ENCODE assay signal across 16 cellular contexts in genomic region chr15:90053685-90054466, GRCh38. TPM values are rescaled to one million over a fixed set of nuclear protein-coding genes. Genes with fewer than 3 reads are reported as not detected.
DNase-seq lines count a peak whose midpoint lies in the region; ATAC-seq and TF ChIP-seq lines count a peak whose summit lies in the region.
"Had no signal": no experiment of that assay in that cellular context is flagged by ENCODE, and none has a peak within 500 bp of the region (broad histone marks: within the 10 kb centered on the region; RNA-seq: fewer than 3 reads in every experiment).

No MANE protein-coding gene starts in this region.

- WGBS in H9 (ENCODE audit: extremely low coverage, insufficient read length, low lambda C conversion rate), result no CpG with 5 or more reads among the region's 14 CpGs
- WGBS in right lobe of liver (ENCODE audit: insufficient coverage, low coverage, low lambda C conversion rate, missing lambda C conversion rate), result 75% methylated on average over 10 of the region's 14 CpGs

- no peak overlapping the region for H3K27ac ChIP-seq in H9 (ENCODE audit: insufficient read length, low read depth, low read length)
- H3K27ac ChIP-seq in VCaP, result peak overlapping the region; percentile 66
- peak overlapping the region in 2 of 3 donors; percentile 29 to 43 for H3K27ac ChIP-seq in right lobe of liver
- H3K27ac ChIP-seq: vagina had no signal

- no peak overlapping the region for H3K18ac ChIP-seq in H9 (ENCODE audit: insufficient read length, low read depth, low read length)

- H3K4me3 Mint-ChIP-seq in H9, result no peak overlapping the region
- no peak overlapping the region for H3K4me3 Mint-ChIP-seq in stimulated activated effector memory CD8-positive, alpha-beta T cell treated with anti-CD3 and anti-CD28 coated beads, Interleukin-12 subunit alpha, Interleukin-12 subunit beta, amount 100 ng/mL, for 72 hours

- H2AK5ac ChIP-seq in H9 (ENCODE audit: insufficient read length, low read length), result no peak overlapping the region

- no peak overlapping the region for H4K8ac ChIP-seq in H9 (replicated peaks; ENCODE audit: insufficient read length, low read depth, low read length)

- H3K4me3 ChIP-seq in right lobe of liver, result no peak overlapping the region
- H3K4me3 ChIP-seq: mucosa of descending colon, Peyer's patch, vagina had no signal

- H3K9ac ChIP-seq in H9 (ENCODE audit: extremely low read depth, insufficient read length, low read length), result no peak overlapping the region

- no peak overlapping the region for H4K91ac ChIP-seq in H9 (ENCODE audit: insufficient read length, low read depth, low read length)

- H3K4me2 ChIP-seq in H9 (ENCODE audit: insufficient read depth, insufficient read length, low read length), result no peak overlapping the region

- intact Hi-C loops in right lobe of liver (cut with DNase I), result no loop called here

- no peak overlapping the region for H2BK5ac ChIP-seq in H9 (ENCODE audit: insufficient read length, low read length)

- H3K27me3 Mint-ChIP-seq in H9 (ENCODE audit: low read depth), result no peaks in the 10 kb centered on the region

- H3K36me3 Mint-ChIP-seq in H9 (ENCODE audit: insufficient read depth in 1 of 3, low read depth in 3 of 3), result peaks cover 0 to 4% (median 0%) of the 10 kb centered on the region in 3 experiments; a peak in 1 of 7 replicates
- H3K36me3 Mint-ChIP-seq in stimulated activated effector memory CD8-positive, alpha-beta T cell treated with anti-CD3 and anti-CD28 coated beads, Interleukin-12 subunit alpha, Interleukin-12 subunit beta, amount 100 ng/mL, for 72 hours, result peaks cover 2% of the 10 kb centered on the region

- TF ChIP-seq CTCF in H9 (conservative IDR thresholded peaks at IDR 0.05) (no peak), VCaP (conservative IDR thresholded peaks at IDR 0.05) (no peak), right lobe of liver (IDR thresholded peaks at IDR 0.05) (no peak)

- H2AFZ ChIP-seq in H9 (ENCODE audit: low read length), result no peak overlapping the region

- peaks cover under 1% of the 10 kb centered on the region for H4K20me1 ChIP-seq in H9 (ENCODE audit: control insufficient read depth, insufficient read depth, insufficient read length)

- H3K36me3 ChIP-seq in right lobe of liver, result no peaks in the 10 kb centered on the region
- H3K36me3 ChIP-seq: Peyer's patch, vagina had no signal

- H3K79me2 ChIP-seq in H9 (ENCODE audit: insufficient read depth, low read length), result no peaks in the 10 kb centered on the region; the same call in 1 of the 2 replicates

- H3K79me1 ChIP-seq in H9 (ENCODE audit: insufficient read depth, low read depth, low read length, poor library complexity, severe bottlenecking), result no peaks in the 10 kb centered on the region

- ATAC-seq in right lobe of liver (no peak), GM21390 (IDR thresholded peaks at IDR 0.05; ENCODE audit: unreplicated experiment) (no peak)
- ATAC-seq in stimulated activated effector memory CD8-positive, alpha-beta T cell treated with anti-CD3 and anti-CD28 coated beads, Interleukin-12 subunit alpha, Interleukin-12 subunit beta, amount 100 ng/mL, for 72 hours, result no peak
- ATAC-seq: mucosa of descending colon, SK-N-SH treated with all-trans-retinoic acid at 6 μM for 48 hours had no signal

- H2BK15ac ChIP-seq in H9 (ENCODE audit: low read depth, low read length), result no peak overlapping the region

- H3K4ac ChIP-seq in H9 (ENCODE audit: low read depth, low read length), result no peak overlapping the region

- no peak overlapping the region for H2BK12ac ChIP-seq in H9 (ENCODE audit: insufficient read length, low read depth, low read length)

- no peak overlapping the region for H2BK20ac ChIP-seq in H9 (ENCODE audit: low read depth, low read length, poor library complexity, severe bottlenecking)

- H3K23me2 ChIP-seq in H9 (ENCODE audit: insufficient read length, low read depth, low read length, poor library complexity, severe bottlenecking), result no peaks in the 10 kb centered on the region

- H3K14ac ChIP-seq in H9 (ENCODE audit: insufficient read depth, low read length), result no peak overlapping the region

- peak overlapping the region in 2 of 3 experiments; percentile 15 to 20; a peak in 1 of 7 replicates for H3K27ac Mint-ChIP-seq in H9
- H3K27ac Mint-ChIP-seq in stimulated activated effector memory CD8-positive, alpha-beta T cell treated with anti-CD3 and anti-CD28 coated beads, Interleukin-12 subunit alpha, Interleukin-12 subunit beta, amount 100 ng/mL, for 72 hours, result peak overlapping the region; percentile 76

- H3K4me1 Mint-ChIP-seq in H9, result peaks cover 27 to 28% of the 10 kb centered on the region in 2 experiments
- H3K4me1 Mint-ChIP-seq in stimulated activated effector memory CD8-positive, alpha-beta T cell treated with anti-CD3 and anti-CD28 coated beads, Interleukin-12 subunit alpha, Interleukin-12 subunit beta, amount 100 ng/mL, for 72 hours, result peaks cover 38% of the 10 kb centered on the region

- H3K4me1 ChIP-seq in H9 (ENCODE audit: insufficient read depth, low read length), result 0 out of 2 replicates have a peak, but pooled peaks cover 2% of the 10 kb centered on the region
- H3K4me1 ChIP-seq in right lobe of liver, result peaks cover 0 to 16% (median 5%) of the 10 kb centered on the region in 4 donors
- H3K4me1 ChIP-seq: vagina had no signal

- TF ChIP-seq POLR2A in right lobe of liver (IDR thresholded peaks at IDR 0.05), result no peak

- H2BK120ac ChIP-seq in H9 (ENCODE audit: low read depth, low read length, poor library complexity, severe bottlenecking), result no peak overlapping the region

- no peak overlapping the region for H3K23ac ChIP-seq in H9 (ENCODE audit: insufficient read length, low read depth, low read length)

- no peak overlapping the region for H3K56ac ChIP-seq in H9 (ENCODE audit: insufficient read length, low read depth, low read length)

- H4K5ac ChIP-seq in H9 (ENCODE audit: insufficient read length, low read depth, low read length), result no peak overlapping the region

- no peak overlapping the region for H3T11ph ChIP-seq in H9 (ENCODE audit: low read length)

- no peaks in the 10 kb centered on the region for H3K9me3 Mint-ChIP-seq in H9
- no peaks in the 10 kb centered on the region for H3K9me3 Mint-ChIP-seq in stimulated activated effector memory CD8-positive, alpha-beta T cell treated with anti-CD3 and anti-CD28 coated beads, Interleukin-12 subunit alpha, Interleukin-12 subunit beta, amount 100 ng/mL, for 72 hours

- H3K27me3 ChIP-seq in H9 (ENCODE audit: insufficient read depth, low read length), result no peaks in the 10 kb centered on the region
- H3K27me3 ChIP-seq in right lobe of liver, result no peaks in the 10 kb centered on the region
- H3K27me3 ChIP-seq: Peyer's patch, vagina had no signal

- H3K9me3 ChIP-seq in H9 (ENCODE audit: control insufficient read depth, low read depth, low read length) (no peaks in the 10 kb centered on the region), right lobe of liver (no peaks in the 10 kb centered on the region)
- H3K9me3 ChIP-seq: mucosa of descending colon, Peyer's patch, vagina had no signal

- DNase-seq in H9 (no peak), right lobe of liver (no peak), NCI-H524 treated with DMSO at 0.1 percent for 48 hours (lab: John Stamatoyannopoulos, UW) (no peak), NCI-H146 treated with DMSO at 0.1 percent for 48 hours (lab: John Stamatoyannopoulos, UW; ENCODE audit: unreplicated experiment) (no peak)
- DNase-seq in stimulated activated effector memory CD8-positive, alpha-beta T cell treated with anti-CD3 and anti-CD28 coated beads, Interleukin-12 subunit alpha, Interleukin-12 subunit beta, amount 100 ng/mL, for 72 hours (ENCODE audit: low spot score in 2 of 2), result no peak
- DNase-seq: activated CD4-positive, alpha-beta T cell treated with anti-CD3 and anti-CD28 coated beads for 4 hours; activated naive CD4-positive, alpha-beta T cell; mucosa of descending colon; NCI-H2171 treated with DMSO at 0.1 percent for 48 hours; Peyer's patch; posterior cingulate gyrus; stimulated activated CD4-positive, alpha-beta T cell treated with anti-CD3 and anti-CD28 coated beads, Interleukin-2, amount 100 ng/mL, for 48 hours had no signal

RNA-seq across cellular contexts. Expression of gene IDH2, which starts 48.4 kb away (rescaled TPM):
- total RNA-seq in H9 (2021) (57.7 and 62.5 TPM in 2 replicates), right lobe of liver (100 to 1,000 TPM; 115 to 371 (median 261) TPM)

RNA-seq across cellular contexts. Expression of gene ZNF710, which starts 52.8 kb away (rescaled TPM):
- total RNA-seq in H9 (2021) (40.7 and 42.8 TPM in 2 replicates), right lobe of liver (10 to 100 TPM in 1 of 6 experiments, 1 to 10 TPM in 5; 4.7 to 17.1 (median 7.4) TPM)
